ENCODE assay signal across 1 cellular context in genomic region chr1:52366517-52366827, GRCh38.
TF ChIP-seq lines count a peak whose summit lies in the region.

No MANE protein-coding gene starts in this region.

TF ChIP-seq in HEK293, 187 proteins besides CTCF, POLR2A, EP300 and RAD21 (continued from another document):
- peak; percentile 41; the same call in 1 of the 2 replicates for TF ChIP-seq REST (tag by site-specific recombination; IDR thresholded peaks at IDR 0.05)
- TF ChIP-seq ZFP69B (tag by site-specific recombination; IDR thresholded peaks at IDR 0.05), result peak; percentile 98
- no peak for TF ChIP-seq ZNF76 (tag by site-specific recombination; IDR thresholded peaks at IDR 0.05; ENCODE audit: borderline replicate concordance, low read depth)
- no peak for TF ChIP-seq ZNF791 (tag by site-specific recombination; IDR thresholded peaks at IDR 0.05)
- TF ChIP-seq, protein P1, sequence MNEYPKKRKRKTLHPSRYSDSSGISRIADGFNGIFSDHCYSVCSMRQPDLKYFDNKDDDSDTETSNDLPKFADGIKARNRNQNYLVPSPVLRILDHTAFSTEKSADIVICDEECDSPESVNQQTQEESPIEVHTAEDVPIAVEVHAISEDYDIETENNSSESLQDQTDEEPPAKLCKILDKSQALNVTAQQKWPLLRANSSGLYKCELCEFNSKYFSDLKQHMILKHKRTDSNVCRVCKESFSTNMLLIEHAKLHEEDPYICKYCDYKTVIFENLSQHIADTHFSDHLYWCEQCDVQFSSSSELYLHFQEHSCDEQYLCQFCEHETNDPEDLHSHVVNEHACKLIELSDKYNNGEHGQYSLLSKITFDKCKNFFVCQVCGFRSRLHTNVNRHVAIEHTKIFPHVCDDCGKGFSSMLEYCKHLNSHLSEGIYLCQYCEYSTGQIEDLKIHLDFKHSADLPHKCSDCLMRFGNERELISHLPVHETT (tag by site-specific recombination; IDR thresholded peaks at IDR 0.05), result no peak
- TF ChIP-seq ZNF266 (tag by site-specific recombination; IDR thresholded peaks at IDR 0.05; ENCODE audit: low read depth), result no peak
- TF ChIP-seq WT1 (tag by site-specific recombination; IDR thresholded peaks at IDR 0.05), result no peak
